Comparison of ENCODE assay signal across 2 cellular contexts in genomic region chr17:949623-950338, GRCh38.
TF ChIP-seq lines count a peak whose summit lies in the region.

No MANE protein-coding gene starts in this region.

TF ChIP-seq in A549, 52 proteins besides CTCF, POLR2A, EP300 and RAD21:
- TF ChIP-seq USF2 (IDR thresholded peaks at IDR 0.05) (no peak), NR3C1 (IDR thresholded peaks at IDR 0.05) (no peak), RFX5 (IDR thresholded peaks at IDR 0.05) (no peak), NFE2L2 (conservative IDR thresholded peaks at IDR 0.05; ENCODE audit: low read length) (no peak), NPAS2 (CRISPR knock-in tag; IDR thresholded peaks at IDR 0.05; ENCODE audit: borderline replicate concordance) (no peak), GATA3 (IDR thresholded peaks at IDR 0.05; ENCODE audit: borderline replicate concordance) (no peak), KDM1A (IDR thresholded peaks at IDR 0.05; ENCODE audit: low read depth) (no peak), EHMT2 (IDR thresholded peaks at IDR 0.05; ENCODE audit: low read depth) (no peak), KDM5A (IDR thresholded peaks at IDR 0.05) (no peak), HDAC2 (IDR thresholded peaks at IDR 0.05) (no peak)

TF ChIP-seq in IMR-90, 13 proteins besides CTCF, POLR2A, EP300 and RAD21:
- TF ChIP-seq USF2 (IDR thresholded peaks at IDR 0.05; ENCODE audit: low read depth, low read length) (no peak), RCOR1 (IDR thresholded peaks at IDR 0.05; ENCODE audit: insufficient replicate concordance, low read length) (no peak), NFE2L2 (IDR thresholded peaks at IDR 0.05; ENCODE audit: low read depth, low read length) (no peak), MXI1 (IDR thresholded peaks at IDR 0.05; ENCODE audit: borderline replicate concordance, low read depth, low read length) (no peak), ELK1 (IDR thresholded peaks at IDR 0.05; ENCODE audit: borderline replicate concordance, low read depth, low read length) (no peak), FOS (IDR thresholded peaks at IDR 0.05; ENCODE audit: low read depth, low read length) (no peak), MAZ (IDR thresholded peaks at IDR 0.05; ENCODE audit: borderline replicate concordance, low read depth, low read length) (no peak), RFX5 (IDR thresholded peaks at IDR 0.05; ENCODE audit: low read depth, low read length) (no peak), MAFK (IDR thresholded peaks at IDR 0.05; ENCODE audit: low read depth, low read length) (no peak), CEBPB (IDR thresholded peaks at IDR 0.05; ENCODE audit: low read depth, low read length) (no peak), CHD1 (IDR thresholded peaks at IDR 0.05; ENCODE audit: low read depth, low read length) (no peak)
